ENCODE assay signal across 9 cellular contexts in the genomic region with DNA sequence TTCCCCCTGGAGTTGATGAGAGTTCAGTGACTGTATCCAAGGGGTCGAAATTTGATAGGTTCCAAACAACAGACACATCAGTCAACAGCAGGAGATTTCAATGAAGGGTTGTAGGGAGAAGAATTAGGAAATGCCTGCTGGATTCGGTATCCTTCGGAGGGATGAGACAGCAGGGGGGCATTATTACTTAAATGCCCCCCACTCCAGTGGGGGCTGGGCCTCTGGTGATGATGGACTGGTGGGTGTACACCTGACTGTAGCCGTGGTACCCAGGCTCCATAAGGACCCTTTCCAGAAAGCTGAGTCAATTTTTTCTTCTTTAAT. TPM values are rescaled to one million over a fixed set of nuclear protein-coding genes. Genes with fewer than 3 reads are reported as not detected.
DNase-seq lines count a peak whose midpoint lies in the region; ATAC-seq and TF ChIP-seq lines count a peak whose summit lies in the region.
"Had no signal": no experiment of that assay in that cellular context is flagged by ENCODE, and none has a peak within 500 bp of the region (broad histone marks: within the 10 kb centered on the region; RNA-seq: fewer than 3 reads in every experiment).

No MANE protein-coding gene starts in this region.

- H3K79me1 ChIP-seq in trophoblast cell (ENCODE audit: low read length) = peaks cover 58% of the 10 kb centered on the region

- TF ChIP-seq EP300 in esophagus muscularis mucosa (IDR thresholded peaks at IDR 0.05) = no peak

- H3K4me1 ChIP-seq in esophagus muscularis mucosa (peaks cover 72 to 94% (median 91%) of the 10 kb centered on the region in 4 donors), trophoblast cell (ENCODE audit: control insufficient read depth in 1 of 2, insufficient read depth in 2 of 2, low read length in 2 of 2) (peaks cover 41 to 57% of the 10 kb centered on the region in 2 experiments)

- no peak overlapping the region for H2AK5ac ChIP-seq in trophoblast cell (ENCODE audit: low read length)

- peak overlapping the region; percentile 62 for H2BK12ac ChIP-seq in trophoblast cell (ENCODE audit: low read length)

- H3K18ac ChIP-seq in trophoblast cell (ENCODE audit: low read length) = peak overlapping the region; percentile 4

- H3K36me3 ChIP-seq in esophagus muscularis mucosa (peaks cover 0 to 12% (median 2%) of the 10 kb centered on the region in 4 donors), trophoblast cell (ENCODE audit: control insufficient read depth in 1 of 2, insufficient read depth in 2 of 2, low read length in 2 of 2) (peaks cover 0 to 7% of the 10 kb centered on the region in 2 experiments)

- H3K23ac ChIP-seq in trophoblast cell (ENCODE audit: low read length) = no peak overlapping the region

- TF ChIP-seq CTCF in esophagus muscularis mucosa (IDR thresholded peaks at IDR 0.05) = no peak

- ATAC-seq in GM21723 (IDR thresholded peaks at IDR 0.05; ENCODE audit: unreplicated experiment) = no peak

- WGBS in esophagus muscularis mucosa = 57% methylated on average over 4 of the region's 4 CpGs
- WGBS in trophoblast cell (ENCODE audit: extremely low coverage, insufficient coverage, insufficient read length) = no CpG with 5 or more reads among the region's 4 CpGs

- intact Hi-C loops in esophagus muscularis mucosa (cut with DNase I) = no loop called here

- no peak overlapping the region for H4K12ac ChIP-seq in trophoblast cell (ENCODE audit: low read depth, low read length)

- peak overlapping the region; percentile 3 for H3K14ac ChIP-seq in trophoblast cell (ENCODE audit: low read length)

- peak overlapping the region; percentile 44 for H3K4ac ChIP-seq in trophoblast cell (ENCODE audit: low read depth, low read length)

- peak overlapping the region; percentile 73 for H2BK120ac ChIP-seq in trophoblast cell (ENCODE audit: insufficient read depth, low read length, poor library complexity)

- H3K27me3 ChIP-seq in esophagus muscularis mucosa (no peaks in the 10 kb centered on the region), trophoblast cell (ENCODE audit: insufficient read depth, low read length) (no peaks in the 10 kb centered on the region)

- H2AFZ ChIP-seq in trophoblast cell (ENCODE audit: insufficient read depth, low read length, poor library complexity) = no peak overlapping the region

- peaks cover 0 to 5% (median 0%) of the 10 kb centered on the region in 4 donors for H3K9me3 ChIP-seq in esophagus muscularis mucosa
- no peaks in the 10 kb centered on the region for H3K9me3 ChIP-seq in trophoblast cell (ENCODE audit: insufficient read depth, low read depth, low read length)

- H3K4me3 ChIP-seq in esophagus muscularis mucosa = no peak overlapping the region
- H3K4me3 ChIP-seq in trophoblast cell (ENCODE audit: low read depth, low read length) = no peak overlapping the region

- DNase-seq in Daoy (ENCODE audit: low read depth) = peak; percentile 28
- peak; percentile 56 for DNase-seq in NCI-H345 treated with DMSO at 0.1 percent for 48 hours (lab: John Stamatoyannopoulos, UW; ENCODE audit: unreplicated experiment)
- no peak for DNase-seq in esophagus muscularis mucosa (ENCODE audit: extremely low spot score)
- DNase-seq in trophoblast cell = no peak
- DNase-seq in ecto neural progenitor cell (ENCODE audit: low spot score) = no peak
- no peak for DNase-seq in AML-193 (lab: John Stamatoyannopoulos, UW)
- DNase-seq in activated T-cell treated with anti-CD3 and anti-CD28 coated beads for 4 hours = no peak

- H3K9ac ChIP-seq in trophoblast cell (ENCODE audit: low read length) = no peak overlapping the region
- H3K9ac ChIP-seq: KMS-11 had no signal

- no peak for TF ChIP-seq POLR2A in esophagus muscularis mucosa (IDR thresholded peaks at IDR 0.05; ENCODE audit: low read depth)

- peaks cover 24% of the 10 kb centered on the region for H3K79me2 ChIP-seq in trophoblast cell (ENCODE audit: control insufficient read depth, insufficient read depth, low read length, poor library complexity)

- H3K4me2 ChIP-seq in trophoblast cell (ENCODE audit: low read length) = no peak overlapping the region
- H3K4me2 ChIP-seq: KMS-11 had no signal

- peak overlapping the region; percentile 83 for H4K91ac ChIP-seq in trophoblast cell (ENCODE audit: low read depth, low read length)

- peak overlapping the region; percentile 67 for H2BK5ac ChIP-seq in trophoblast cell (ENCODE audit: low read depth, low read length, poor library complexity)

- no peak overlapping the region for H4K8ac ChIP-seq in trophoblast cell (ENCODE audit: low read depth, low read length)

- H3K27ac ChIP-seq in esophagus muscularis mucosa (replicated peaks in 1 of 4) = peak overlapping the region; percentile 92 to 99 (median 96)
- peak overlapping the region; percentile 84 for H3K27ac ChIP-seq in trophoblast cell (ENCODE audit: low read depth, low read length)
- H3K27ac ChIP-seq: KMS-11 had no signal

RNA-seq across cellular contexts. Expression of a gene that starts 41.2 kb away (rescaled TPM):
- 15.4 and 20.7 TPM in 2 replicates for total RNA-seq in Daoy (2014; rRNA removed; shearing (Covaris generic))
- total RNA-seq in esophagus muscularis mucosa = 10 to 100 TPM; 44.6 to 78.6 (median 65.8) TPM
- 44.5 and 45.1 TPM in 2 replicates for polyA plus RNA-seq in trophoblast cell (2013)

Comparison
In these comparisons a context has a peak if more than half of its experiments do, and no peak if none do; other contexts are left out.
1. DNase-seq: peak in Daoy (single experiment) and NCI-H345 treated with DMSO at 0.1 percent for 48 hours (single experiment); none in esophagus muscularis mucosa (single experiment), trophoblast cell (0 of 2), ecto neural progenitor cell (single experiment), AML-193 (0 of 2) and activated T-cell treated with anti-CD3 and anti-CD28 coated beads for 4 hours (single experiment).